Comparison of ENCODE assay signal across 1 cellular context in the genomic region with DNA sequence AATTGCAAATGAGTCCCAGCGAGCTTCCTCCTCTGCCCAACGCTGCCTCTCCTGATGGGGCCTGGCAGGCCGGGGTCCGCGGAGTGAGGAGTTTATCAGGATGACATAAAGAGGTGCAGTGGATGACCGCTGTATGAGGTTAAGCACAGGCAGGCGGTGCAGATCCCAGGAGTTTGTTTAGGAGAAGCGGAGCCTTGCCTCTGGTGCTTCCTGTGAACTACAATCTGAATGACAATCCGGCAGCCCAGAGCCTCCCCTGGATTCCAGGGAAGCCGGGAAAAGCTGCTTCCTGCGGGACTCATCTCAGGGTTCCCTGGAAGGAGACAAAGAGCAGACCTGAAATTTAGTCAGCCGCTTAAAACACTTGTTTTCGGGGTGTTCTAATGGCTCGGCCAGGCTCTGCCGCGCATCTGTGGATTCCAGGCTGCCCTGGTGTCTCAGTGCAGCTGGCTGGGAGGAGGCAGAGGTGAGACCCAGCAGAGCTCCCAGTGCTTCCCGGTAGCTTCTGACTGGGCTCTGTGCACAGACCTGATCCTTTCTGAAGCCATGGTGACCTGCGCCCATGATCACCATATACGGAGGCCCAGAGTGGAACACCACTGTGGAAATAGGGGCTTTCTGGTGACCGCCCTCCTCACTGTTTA.
A peak's percentile ranks its signal among the peaks of the same experiment; 100 is the strongest.
TF ChIP-seq lines count a peak whose summit lies in the region.

No MANE protein-coding gene starts in this region.

TF ChIP-seq in H1, 55 proteins besides CTCF, POLR2A, EP300 and RAD21:
- TF ChIP-seq EZH2 (IDR thresholded peaks at IDR 0.05; ENCODE audit: low read depth, low read length, severe bottlenecking): peak; percentile 34
- peak; percentile 59; the same call in 1 of the 2 replicates for TF ChIP-seq GABPA (IDR thresholded peaks at IDR 0.05; ENCODE audit: borderline replicate concordance, insufficient read depth, low read length)
- TF ChIP-seq KDM4A (IDR thresholded peaks at IDR 0.05; ENCODE audit: low read depth, low read length, severe bottlenecking): peak; percentile 39
- TF ChIP-seq, protein P1, sequence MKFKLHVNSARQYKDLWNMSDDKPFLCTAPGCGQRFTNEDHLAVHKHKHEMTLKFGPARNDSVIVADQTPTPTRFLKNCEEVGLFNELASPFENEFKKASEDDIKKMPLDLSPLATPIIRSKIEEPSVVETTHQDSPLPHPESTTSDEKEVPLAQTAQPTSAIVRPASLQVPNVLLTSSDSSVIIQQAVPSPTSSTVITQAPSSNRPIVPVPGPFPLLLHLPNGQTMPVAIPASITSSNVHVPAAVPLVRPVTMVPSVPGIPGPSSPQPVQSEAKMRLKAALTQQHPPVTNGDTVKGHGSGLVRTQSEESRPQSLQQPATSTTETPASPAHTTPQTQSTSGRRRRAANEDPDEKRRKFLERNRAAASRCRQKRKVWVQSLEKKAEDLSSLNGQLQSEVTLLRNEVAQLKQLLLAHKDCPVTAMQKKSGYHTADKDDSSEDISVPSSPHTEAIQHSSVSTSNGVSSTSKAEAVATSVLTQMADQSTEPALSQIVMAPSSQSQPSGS (IDR thresholded peaks at IDR 0.05; ENCODE audit: low read length): 0 out of 2 replicates have a peak, but pooled peaks have one; percentile 48
- no peak for TF ChIP-seq CTBP2 (IDR thresholded peaks at IDR 0.05; ENCODE audit: borderline replicate concordance, insufficient read depth, insufficient read length, low read length)
- peak; percentile 27 for TF ChIP-seq ASH2L (IDR thresholded peaks at IDR 0.05; ENCODE audit: low read length)
